In genomic region chr6:41585605-41586004, GRCh38 we compare ENCODE assay signal across 18 cellular contexts. TPM values are rescaled to one million over a fixed set of nuclear protein-coding genes. Genes with fewer than 3 reads are reported as not detected.
DNase-seq lines count a peak whose midpoint lies in the region; ATAC-seq, FAIRE-seq and TF ChIP-seq lines count a peak whose summit lies in the region.
"Had no signal": no experiment of that assay in that cellular context is flagged by ENCODE, and none has a peak within 500 bp of the region (broad histone marks: within the 10 kb centered on the region; RNA-seq: fewer than 3 reads in every experiment).

No MANE protein-coding gene starts in this region.

- no peak overlapping the region for H3K23ac ChIP-seq in H9 (ENCODE audit: insufficient read length, low read depth, low read length)

- H3K79me2 ChIP-seq in H9 (ENCODE audit: insufficient read depth, low read length) (no peaks in the 10 kb centered on the region), HepG2 (ENCODE audit: insufficient read depth, low read length) (no peaks in the 10 kb centered on the region), SK-N-SH (ENCODE audit: insufficient read depth) (0 out of 2 replicates have a peak, but pooled peaks cover 8% of the 10 kb centered on the region)

- H3T11ph ChIP-seq in H9 (ENCODE audit: low read length) = no peak overlapping the region

- peak overlapping the region; percentile 28 for H3K18ac ChIP-seq in H9 (ENCODE audit: insufficient read length, low read depth, low read length)

- no peak overlapping the region for H3K4ac ChIP-seq in H9 (ENCODE audit: low read depth, low read length)

- H3K27me3 Mint-ChIP-seq in H9 (ENCODE audit: low read depth) (peaks cover 9% of the 10 kb centered on the region), progenitor cell of endocrine pancreas (no peaks in the 10 kb centered on the region)
- no peaks in the 10 kb centered on the region for H3K27me3 Mint-ChIP-seq in activated CD4-positive, alpha-beta memory T cell treated with anti-CD3 and anti-CD28 coated beads, Interleukin-2, amount 10 ng/mL, durations not matched to agents 7 days and 5 days

- H3K9me2 ChIP-seq in SK-N-SH = no peaks in the 10 kb centered on the region

- H3K4me3 Mint-ChIP-seq in H9 = no peak overlapping the region; a peak in 1 of 5 replicates
- H3K4me3 Mint-ChIP-seq in progenitor cell of endocrine pancreas (ENCODE audit: low read depth) = no peak overlapping the region
- no peak overlapping the region for H3K4me3 Mint-ChIP-seq in activated CD4-positive, alpha-beta memory T cell treated with anti-CD3 and anti-CD28 coated beads, Interleukin-2, amount 10 ng/mL, durations not matched to agents 7 days and 5 days

- TF ChIP-seq EP300 in HepG2 (IDR thresholded peaks at IDR 0.05; ENCODE audit: low read depth in 2 of 2, low read length in 2 of 2) = no peak
- TF ChIP-seq EP300 in HepG2 (CRISPR knock-in tag; IDR thresholded peaks at IDR 0.05; ENCODE audit: borderline replicate concordance) = no peak
- no peak for TF ChIP-seq EP300 in SK-N-SH (IDR thresholded peaks at IDR 0.05; ENCODE audit: borderline replicate concordance in 1 of 2, low read depth in 1 of 2, low read length in 1 of 2)

- H2AFZ ChIP-seq in H9 (ENCODE audit: low read length) (no peak overlapping the region), HepG2 (ENCODE audit: low read length) (no peak overlapping the region), SK-N-SH (ENCODE audit: low read depth) (no peak overlapping the region)

- no peak overlapping the region for H2BK120ac ChIP-seq in H9 (ENCODE audit: low read depth, low read length, poor library complexity, severe bottlenecking)

- no CpG with 5 or more reads among the region's 9 CpGs for WGBS in H9 (ENCODE audit: extremely low coverage, insufficient read length, low lambda C conversion rate)
- WGBS in HepG2 (ENCODE audit: low lambda C conversion rate) = 95% methylated on average over 9 of the region's 9 CpGs
- 93% methylated on average over 9 of the region's 9 CpGs for WGBS in SK-N-SH (ENCODE audit: low lambda C conversion rate)

- H3K56ac ChIP-seq in H9 (ENCODE audit: insufficient read length, low read depth, low read length) = no peak overlapping the region

- no peak overlapping the region for H4K8ac ChIP-seq in H9 (replicated peaks; ENCODE audit: insufficient read length, low read depth, low read length)

- H2BK15ac ChIP-seq in H9 (ENCODE audit: low read depth, low read length) = no peak overlapping the region

- no peak overlapping the region for H2AK5ac ChIP-seq in H9 (ENCODE audit: insufficient read length, low read length)

- POLR2A ChIA-PET in HepG2 (lab: Yijun Ruan, JAX) (no interaction called here), SK-N-SH (lab: Yijun Ruan, JAX) (no interaction called here)
- POLR2A ChIA-PET in activated CD4-positive, alpha-beta memory T cell treated with anti-CD3 and anti-CD28 coated beads, Interleukin-2, amount 10 ng/mL, durations not matched to agents 7 days and 5 days (lab: Charles Lee) = no interaction called here

- H3K4me1 ChIP-seq in H9 (ENCODE audit: insufficient read depth, low read length) (peaks cover 2% of the 10 kb centered on the region; the same call in 1 of the 2 replicates), HepG2 (ENCODE audit: insufficient read depth, low read length) (peaks cover 48% of the 10 kb centered on the region), SK-N-SH (ENCODE audit: control insufficient read depth in 1 of 2, insufficient read depth in 2 of 2, low read depth in 1 of 2, low read length in 1 of 2) (peaks cover 24 to 40% of the 10 kb centered on the region in 2 experiments; a peak in 3 of 4 replicates)

- no peaks in the 10 kb centered on the region for H4K20me1 ChIP-seq in H9 (ENCODE audit: control insufficient read depth, insufficient read depth, insufficient read length)
- H4K20me1 ChIP-seq in HepG2 (ENCODE audit: insufficient read depth, low read length) = peaks cover 9% of the 10 kb centered on the region; the same call in 1 of the 2 replicates
- no peaks in the 10 kb centered on the region for H4K20me1 ChIP-seq in SK-N-SH (ENCODE audit: insufficient read depth)

- H2BK5ac ChIP-seq in H9 (ENCODE audit: insufficient read length, low read length) = no peak overlapping the region

- in situ Hi-C loops in HepG2 (cut with HindIII; ENCODE audit: extremely low pct_ligation_motif_present, low pct_unique_long_range_greater_than_20kb) = loop anchor here (10.0 kb wide), 1 partner anchor 531 kb away; the partner anchor contains the start of gene APOBEC2

- H4K5ac ChIP-seq in H9 (ENCODE audit: insufficient read length, low read depth, low read length) = no peak overlapping the region

- TF ChIP-seq POLR2A in HepG2 (IDR thresholded peaks at IDR 0.05; ENCODE audit: insufficient read depth in 1 of 2, low read depth in 2 of 2, low read length in 2 of 2) = no peak

- no peak overlapping the region for H3K27ac ChIP-seq in H9 (ENCODE audit: insufficient read length, low read depth, low read length)
- peak overlapping the region; percentile 23 for H3K27ac ChIP-seq in angular gyrus (ENCODE audit: low read depth, low read length)
- no peak overlapping the region for H3K27ac ChIP-seq in HepG2 (ENCODE audit: extremely low read length, insufficient read depth, low read length)
- H3K27ac ChIP-seq in SK-N-SH (ENCODE audit: low read depth in 2 of 2, low read length in 1 of 2) = no peak overlapping the region
- H3K27ac ChIP-seq: KMS-11, RWPE1 had no signal

- H2BK20ac ChIP-seq in H9 (ENCODE audit: low read depth, low read length, poor library complexity, severe bottlenecking) = no peak overlapping the region

- H3K4me1 Mint-ChIP-seq in H9 (peaks cover 31 to 68% of the 10 kb centered on the region in 2 experiments), progenitor cell of endocrine pancreas (ENCODE audit: low read depth) (peaks cover 28% of the 10 kb centered on the region)
- peaks cover 2% of the 10 kb centered on the region for H3K4me1 Mint-ChIP-seq in activated CD4-positive, alpha-beta memory T cell treated with anti-CD3 and anti-CD28 coated beads, Interleukin-2, amount 10 ng/mL, durations not matched to agents 7 days and 5 days

- TF ChIP-seq RAD21 in HepG2 (CRISPR knock-in tag; IDR thresholded peaks at IDR 0.05) (no peak), SK-N-SH (IDR thresholded peaks at IDR 0.05; ENCODE audit: low read length) (no peak)

- H3K9ac ChIP-seq in H9 (ENCODE audit: extremely low read depth, insufficient read length, low read length) (no peak overlapping the region), HepG2 (ENCODE audit: insufficient read depth, low read depth, low read length) (no peak overlapping the region), SK-N-SH (no peak overlapping the region)
- H3K9ac ChIP-seq: KMS-11 had no signal

- no TSS peak for BruUV-seq in HepG2 (replicated peaks; lab: Mats Ljungman, UMichigan)

- H3F3A ChIP-seq in SK-N-SH (replicated peaks; ENCODE audit: insufficient read depth) = peaks cover 24% of the 10 kb centered on the region

- no peaks in the 10 kb centered on the region for H3K9me3 ChIP-seq in H9 (ENCODE audit: control insufficient read depth, low read depth, low read length)
- no peaks in the 10 kb centered on the region for H3K9me3 ChIP-seq in HepG2 (ENCODE audit: low read length)
- H3K9me3 ChIP-seq in SK-N-SH = no peaks in the 10 kb centered on the region

- H3K9me3 Mint-ChIP-seq in H9 = no peaks in the 10 kb centered on the region
- no peaks in the 10 kb centered on the region for H3K9me3 Mint-ChIP-seq in progenitor cell of endocrine pancreas (ENCODE audit: low read depth)
- H3K9me3 Mint-ChIP-seq in activated CD4-positive, alpha-beta memory T cell treated with anti-CD3 and anti-CD28 coated beads, Interleukin-2, amount 10 ng/mL, durations not matched to agents 7 days and 5 days = no peaks in the 10 kb centered on the region

- H2BK12ac ChIP-seq in H9 (ENCODE audit: insufficient read length, low read depth, low read length) = no peak overlapping the region

- H3K4me2 ChIP-seq in H9 (ENCODE audit: insufficient read depth, insufficient read length, low read length) (no peak overlapping the region), HepG2 (ENCODE audit: low read depth, low read length) (no peak overlapping the region), SK-N-SH (no peak overlapping the region)
- H3K4me2 ChIP-seq: KMS-11 had no signal

- no peak overlapping the region for H3K14ac ChIP-seq in H9 (ENCODE audit: insufficient read depth, low read length)

- FAIRE-seq in HepG2 (lab: Jason Lieb, UNC) = no peak
- FAIRE-seq: GM12878, GM18507 had no signal

- H3K4me3 ChIP-seq in HepG2 (replicated peaks in 1 of 3; ENCODE audit: insufficient read depth in 1 of 3, low read depth in 2 of 3, low read length in 3 of 3) (no peak overlapping the region), SK-N-SH (ENCODE audit: low read depth in 2 of 2, low read length in 1 of 2) (no peak overlapping the region)
- H3K4me3 ChIP-seq: GM12878 had no signal

- no peaks in the 10 kb centered on the region for H3K23me2 ChIP-seq in H9 (ENCODE audit: insufficient read length, low read depth, low read length, poor library complexity, severe bottlenecking)

- DNase-seq in H9 (no peak), HepG2 (ENCODE audit: low spot score) (no peak), progenitor cell of endocrine pancreas (ENCODE audit: low spot score, unreplicated experiment) (no peak), SK-N-SH (no peak)
- DNase-seq in activated CD4-positive, alpha-beta memory T cell treated with anti-CD3 and anti-CD28 coated beads, Interleukin-2, amount 10 ng/mL, durations not matched to agents 7 days and 5 days = no peak
- DNase-seq: C1 segment of cervical spinal cord; NCI-H1092 treated with DMSO at 0.1 percent for 48 hours; NCI-H1694 treated with DMSO at 0.1 percent for 48 hours; NK-92 treated with Interleukin-12 subunit alpha and Interleukin-12 subunit beta, amount 100 ng/mL, for 24 hours; OCI-M1 had no signal

- no peak overlapping the region for H4K91ac ChIP-seq in H9 (ENCODE audit: insufficient read length, low read depth, low read length)

- H3K36me3 ChIP-seq in HepG2 (replicated peaks in 1 of 2; ENCODE audit: control insufficient read depth in 1 of 2, insufficient read depth in 2 of 2, low read length in 2 of 2) (peaks cover 63 to 98% of the 10 kb centered on the region in 2 experiments), SK-N-SH (replicated peaks in 1 of 2; ENCODE audit: control insufficient read depth in 1 of 2, insufficient read depth in 2 of 2, low read length in 1 of 2) (peaks cover 0 to 24% of the 10 kb centered on the region in 2 experiments)

- intact Hi-C loops in HepG2 (cut with micrococcal nuclease; ENCODE audit: unreplicated experiment) = no loop called here

- ATAC-seq in HepG2 (no peak), HG02571 (IDR thresholded peaks at IDR 0.05; ENCODE audit: unreplicated experiment) (no peak), HG02642 (IDR thresholded peaks at IDR 0.05; ENCODE audit: poor library complexity, unreplicated experiment) (no peak)
- ATAC-seq: GM12878 had no signal

- H3K27ac Mint-ChIP-seq in H9 = no peak overlapping the region
- H3K27ac Mint-ChIP-seq in progenitor cell of endocrine pancreas = peak overlapping the region; percentile 59
- H3K27ac Mint-ChIP-seq in activated CD4-positive, alpha-beta memory T cell treated with anti-CD3 and anti-CD28 coated beads, Interleukin-2, amount 10 ng/mL, durations not matched to agents 7 days and 5 days = no peak overlapping the region

- TF ChIP-seq CTCF in H9 (conservative IDR thresholded peaks at IDR 0.05) (no peak), HepG2 (CRISPR knock-in tag; IDR thresholded peaks at IDR 0.05) (no peak), progenitor cell of endocrine pancreas (IDR thresholded peaks at IDR 0.05; ENCODE audit: unreplicated experiment) (no peak), SK-N-SH (IDR thresholded peaks at IDR 0.05) (no peak)

- H3K27me3 ChIP-seq in H9 (ENCODE audit: insufficient read depth, low read length) = no peaks in the 10 kb centered on the region
- H3K27me3 ChIP-seq in HepG2 (ENCODE audit: control insufficient read depth in 1 of 2, insufficient read depth in 2 of 2, low read length in 2 of 2) = no peaks in the 10 kb centered on the region
- H3K27me3 ChIP-seq in SK-N-SH (ENCODE audit: insufficient read depth) = no peaks in the 10 kb centered on the region

- H3K79me1 ChIP-seq in H9 (ENCODE audit: insufficient read depth, low read depth, low read length, poor library complexity, severe bottlenecking) = no peaks in the 10 kb centered on the region

- H3K36me3 Mint-ChIP-seq in H9 (ENCODE audit: insufficient read depth in 1 of 3, low read depth in 3 of 3) = peaks cover 5 to 22% (median 11%) of the 10 kb centered on the region in 3 experiments; a peak in 6 of 7 replicates
- peaks cover 13% of the 10 kb centered on the region for H3K36me3 Mint-ChIP-seq in progenitor cell of endocrine pancreas (ENCODE audit: insufficient read depth)
- no peaks in the 10 kb centered on the region for H3K36me3 Mint-ChIP-seq in activated CD4-positive, alpha-beta memory T cell treated with anti-CD3 and anti-CD28 coated beads, Interleukin-2, amount 10 ng/mL, durations not matched to agents 7 days and 5 days (ENCODE audit: low read depth)

- CTCF ChIA-PET in HepG2 (lab: Yijun Ruan, JAX; ENCODE audit: low intra/inter-chr PET ratio, low total read pairs) = no interaction called here
- CTCF ChIA-PET in SK-N-SH (lab: Yijun Ruan, JAX) = interaction anchor here (0.6 to 4.9 kb wide), 7 partner anchors 9 to 218 kb away, joined by 3 to 38 read pairs (median 5); no protein-coding TSS in a partner anchor
- CTCF ChIA-PET in activated CD4-positive, alpha-beta memory T cell treated with anti-CD3 and anti-CD28 coated beads, Interleukin-2, amount 10 ng/mL, durations not matched to agents 7 days and 5 days (lab: Charles Lee) = interaction anchor here (0.5 kb wide), 1 partner anchor 219 kb away, joined by 3 read pairs; no protein-coding TSS in a partner anchor

RNA-seq across cellular contexts. Expression of gene FOXP4, which starts 39.4 kb away (rescaled TPM):
- total RNA-seq in H9 (2021) (18.2 and 19.0 TPM in 2 replicates), HepG2 (2016; rRNA removed; fragmentation: Illumina TruSeq; extraction: Trizol) (11.0 TPM in 2 replicates), progenitor cell of endocrine pancreas (124 and 137 TPM in 2 replicates)
- total RNA-seq in HepG2 (2016; cell fraction: cytosol; rRNA removed; fragmentation: Illumina TruSeq; extraction: Trizol; ENCODE audit: low read depth) = 2.8 and 3.0 TPM in 2 replicates
- 9.5 and 11.3 TPM in 2 replicates for total RNA-seq in HepG2 (2016; cell fraction: insoluble cytoplasmic fraction; rRNA removed; fragmentation: Illumina TruSeq; extraction: Trizol)
- 15.4 and 15.8 TPM in 2 replicates for total RNA-seq in HepG2 (2016; cell fraction: membrane; rRNA removed; fragmentation: Illumina TruSeq; extraction: Trizol)
- total RNA-seq in HepG2 (2016; cell fraction: nucleus; rRNA removed; fragmentation: Illumina TruSeq; extraction: Trizol) = 14.9 TPM in 2 replicates
- polyA plus RNA-seq in HepG2 (2011; rRNA removed) (12.4 and 15.9 TPM in 2 replicates), SK-N-SH (2012; rRNA removed) (2.5 and 7.3 TPM in 2 replicates)
- 6.6 and 10.1 TPM in 2 replicates for polyA plus RNA-seq in HepG2 (2011; cell fraction: cytosol; rRNA removed)
- 47.8 and 59.4 TPM in 2 replicates for polyA plus RNA-seq in HepG2 (2011; cell fraction: nucleus; rRNA removed)
- polyA plus RNA-seq in HepG2 (2012) = 53.6 and 69.1 TPM in 2 replicates
- 10.9 and 11.7 TPM in 2 replicates for polyA plus RNA-seq in HepG2 (2016; cell fraction: cytosol; fragmentation: Illumina TruSeq; extraction: Trizol; ENCODE audit: low read depth)
- 37.6 and 56.8 TPM in 2 replicates for polyA plus RNA-seq in HepG2 (2016; cell fraction: insoluble cytoplasmic fraction; fragmentation: Illumina TruSeq; extraction: Trizol; ENCODE audit: low read depth)
- polyA plus RNA-seq in HepG2 (2016; cell fraction: membrane; fragmentation: Illumina TruSeq; extraction: Trizol; ENCODE audit: low read depth) = 44.1 and 44.7 TPM in 2 replicates
- polyA plus RNA-seq in HepG2 (2016; cell fraction: nucleus; fragmentation: Illumina TruSeq; extraction: Trizol; ENCODE audit: insufficient read depth, low read depth) = 75.1 and 80.7 TPM in 2 replicates
- 3.3 and 26.4 TPM in 2 replicates for polyA minus RNA-seq in HepG2 (2011; rRNA and poly(A)+ RNA removed; ENCODE audit: low replicate concordance)
- polyA minus RNA-seq in HepG2 (2011; cell fraction: cytosol; rRNA and poly(A)+ RNA removed) = 29.5 and 30.0 TPM in 2 replicates
- 15.2 and 15.5 TPM in 2 replicates for polyA minus RNA-seq in HepG2 (2011; cell fraction: nucleus; rRNA and poly(A)+ RNA removed)
- polyA plus RNA-seq in SK-N-SH (2012; cell fraction: cytosol; rRNA removed) = 3.3 and 6.1 TPM in 2 replicates
- 10.6 and 13.5 TPM in 2 replicates for polyA plus RNA-seq in SK-N-SH (2012; cell fraction: nucleus; rRNA removed)
- total RNA-seq in activated CD4-positive, alpha-beta memory T cell treated with anti-CD3 and anti-CD28 coated beads, Interleukin-2, amount 10 ng/mL, durations not matched to agents 7 days and 5 days = 1 to 10 TPM; 7.9 to 8.5 TPM

RNA-seq across cellular contexts. Expression of gene MDFI, which starts 52.7 kb away (rescaled TPM):
- total RNA-seq in H9 (2021) (40.9 and 45.0 TPM in 2 replicates), HepG2 (2016; rRNA removed; fragmentation: Illumina TruSeq; extraction: Trizol) (not detected in 2 replicates), progenitor cell of endocrine pancreas (48.3 and 59.4 TPM in 2 replicates)
- not detected in 2 replicates for total RNA-seq in HepG2 (2016; cell fraction: cytosol; rRNA removed; fragmentation: Illumina TruSeq; extraction: Trizol; ENCODE audit: low read depth)
- not detected in 2 replicates for total RNA-seq in HepG2 (2016; cell fraction: insoluble cytoplasmic fraction; rRNA removed; fragmentation: Illumina TruSeq; extraction: Trizol)
- total RNA-seq in HepG2 (2016; cell fraction: membrane; rRNA removed; fragmentation: Illumina TruSeq; extraction: Trizol) = not detected in 2 replicates
- not detected in 2 replicates for total RNA-seq in HepG2 (2016; cell fraction: nucleus; rRNA removed; fragmentation: Illumina TruSeq; extraction: Trizol)
- polyA plus RNA-seq in HepG2 (2011; rRNA removed) (0.28 and 0.30 TPM in 2 replicates), SK-N-SH (2012; rRNA removed) (6.3 and 7.0 TPM in 2 replicates)
- 0.38 and 0.42 TPM in 2 replicates for polyA plus RNA-seq in HepG2 (2011; cell fraction: cytosol; rRNA removed)
- 0.23 and 0.29 TPM in 2 replicates for polyA plus RNA-seq in HepG2 (2011; cell fraction: nucleus; rRNA removed)
- polyA plus RNA-seq in HepG2 (2012) = 0.19 TPM in 1 of 2 replicates, not detected in the other
- 0.57 TPM in 1 of 2 replicates, not detected in the other for polyA plus RNA-seq in HepG2 (2016; cell fraction: cytosol; fragmentation: Illumina TruSeq; extraction: Trizol; ENCODE audit: low read depth)
- polyA plus RNA-seq in HepG2 (2016; cell fraction: insoluble cytoplasmic fraction; fragmentation: Illumina TruSeq; extraction: Trizol; ENCODE audit: low read depth) = not detected in 2 replicates
- polyA plus RNA-seq in HepG2 (2016; cell fraction: membrane; fragmentation: Illumina TruSeq; extraction: Trizol; ENCODE audit: low read depth) = not detected in 2 replicates
- polyA plus RNA-seq in HepG2 (2016; cell fraction: nucleus; fragmentation: Illumina TruSeq; extraction: Trizol; ENCODE audit: insufficient read depth, low read depth) = not detected in 2 replicates
- 0.18 TPM in 1 of 2 replicates, not detected in the other for polyA minus RNA-seq in HepG2 (2011; rRNA and poly(A)+ RNA removed; ENCODE audit: low replicate concordance)
- polyA minus RNA-seq in HepG2 (2011; cell fraction: cytosol; rRNA and poly(A)+ RNA removed) = not detected in 2 replicates
- polyA minus RNA-seq in HepG2 (2011; cell fraction: nucleus; rRNA and poly(A)+ RNA removed) = not detected in 2 replicates
- 3.2 and 6.5 TPM in 2 replicates for polyA plus RNA-seq in SK-N-SH (2012; cell fraction: cytosol; rRNA removed)
- polyA plus RNA-seq in SK-N-SH (2012; cell fraction: nucleus; rRNA removed) = 3.1 and 6.3 TPM in 2 replicates
- not detected for total RNA-seq in activated CD4-positive, alpha-beta memory T cell treated with anti-CD3 and anti-CD28 coated beads, Interleukin-2, amount 10 ng/mL, durations not matched to agents 7 days and 5 days
- total RNA-seq: G401, GM12878 had no signal
- polyA plus RNA-seq: GM12878 had no signal

Comparison
In these comparisons a context has a peak if more than half of its experiments do, and no peak if none do; other contexts are left out.
1. RNA of gene MDFI, which starts 52.7 kb away (total RNA-seq): 48.3 to 59.4 TPM in progenitor cell of endocrine pancreas and 40.9 to 45.0 TPM in H9; not detected in HepG2 and not detected in activated CD4-positive, alpha-beta memory T cell treated with anti-CD3 and anti-CD28 coated beads, Interleukin-2, amount 10 ng/mL, durations not matched to agents 7 days and 5 days; every median in the first group is over 10 times any median in the second.